20 cellular contexts compared by ENCODE assay signal in the genomic region with DNA sequence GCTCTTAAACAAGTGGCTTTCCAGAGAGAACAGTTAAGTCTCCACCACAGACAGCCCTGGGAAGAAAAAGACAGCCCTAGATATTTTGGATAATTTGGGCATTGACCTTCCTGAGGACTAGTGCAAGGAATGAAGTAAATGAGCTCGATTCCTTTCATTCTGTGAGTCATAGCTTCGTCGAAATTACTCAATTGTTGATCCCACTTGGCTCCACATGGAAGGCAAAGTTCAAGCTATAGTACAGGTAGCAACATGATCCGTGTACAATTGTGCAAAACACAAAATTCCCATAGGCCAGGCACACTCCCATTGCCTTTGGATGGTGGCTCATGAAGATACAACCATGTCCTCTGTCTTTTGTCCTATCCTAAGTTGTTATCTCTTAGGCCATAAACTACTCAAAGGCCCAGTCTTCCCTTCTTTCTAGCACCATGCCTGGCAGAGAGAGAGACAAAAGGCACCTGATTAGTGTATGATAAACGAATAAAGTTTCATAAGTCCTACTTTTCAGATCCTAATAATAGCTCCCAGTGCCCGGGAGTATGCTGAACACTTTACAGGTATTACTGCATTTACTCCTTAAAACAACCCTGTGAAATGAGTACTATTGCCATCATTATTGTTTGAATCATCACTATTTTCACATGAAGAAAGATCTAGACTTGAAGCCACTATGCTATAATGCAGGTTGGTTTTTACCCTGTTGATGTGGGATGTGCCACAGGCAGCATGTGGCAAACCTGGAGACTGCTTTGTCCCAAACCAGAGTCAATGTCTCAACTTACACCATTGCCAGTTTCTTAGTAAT.
DNase-seq lines count a peak whose midpoint lies in the region; ATAC-seq and TF ChIP-seq lines count a peak whose summit lies in the region.
"Had no signal": no experiment of that assay in that cellular context is flagged by ENCODE, and none has a peak within 500 bp of the region (broad histone marks: within the 10 kb centered on the region; RNA-seq: fewer than 3 reads in every experiment).

No MANE protein-coding gene starts in this region.

- H3K4me1 ChIP-seq in BLaER1 treated with 17β-estradiol and CSF1 and Interleukin-3, amounts not matched to agents 10 nM and 100 nM = peaks cover 46 to 78% (median 62%) of the 10 kb centered on the region in 10 experiments
- H3K4me1 ChIP-seq in MM.1S (ENCODE audit: low read length) (peaks cover 10% of the 10 kb centered on the region), liver (ENCODE audit: control insufficient read depth in 4 of 4, insufficient read depth in 4 of 4, low read length in 3 of 4) (peaks cover 0 to 9% (median 1%) of the 10 kb centered on the region in 4 donors)
- H3K4me1 ChIP-seq: testis had no signal

- no peak overlapping the region for H2AFZ ChIP-seq in MM.1S (ENCODE audit: low read length)

- no peak for TF ChIP-seq POLR2A in GM18505 (IDR thresholded peaks at IDR 0.05; ENCODE audit: borderline replicate concordance, extremely low read depth, insufficient read depth, insufficient read length)

- no peak overlapping the region for H3K4me3 ChIP-seq in BLaER1 treated with 17β-estradiol and CSF1 and Interleukin-3, amounts not matched to agents 10 nM and 100 nM
- H3K4me3 ChIP-seq in MM.1S (ENCODE audit: low read length) (no peak overlapping the region), epithelial cell of esophagus (ENCODE audit: low read length) (no peak overlapping the region), liver (ENCODE audit: low read depth in 1 of 3, low read length in 3 of 3) (no peak overlapping the region)
- H3K4me3 ChIP-seq: SK-N-MC, testis had no signal

- TF ChIP-seq RAD21 in liver (IDR thresholded peaks at IDR 0.05) = no peak

- peaks cover 0 to 11% (median 8%) of the 10 kb centered on the region in 11 experiments; a peak in 12 of 22 replicates for H3K9me3 ChIP-seq in BLaER1 treated with 17β-estradiol and CSF1 and Interleukin-3, amounts not matched to agents 10 nM and 100 nM (replicated peaks in 1 of 11)
- H3K9me3 ChIP-seq in MM.1S (replicated peaks; ENCODE audit: insufficient read depth, low read length) (no peaks in the 10 kb centered on the region), liver (ENCODE audit: control insufficient read depth in 4 of 4, low read length in 3 of 4) (no peaks in the 10 kb centered on the region)
- H3K9me3 ChIP-seq: testis had no signal

- no peaks in the 10 kb centered on the region for H3K79me2 ChIP-seq in MM.1S (ENCODE audit: low read length)

- no peak for ATAC-seq in GM18505 (IDR thresholded peaks at IDR 0.05; ENCODE audit: unreplicated experiment)
- no peak for ATAC-seq in GM18511 (IDR thresholded peaks at IDR 0.05; ENCODE audit: unreplicated experiment)

- no peak for TF ChIP-seq CTCF in MM.1S (IDR thresholded peaks at IDR 0.05; ENCODE audit: low read length)
- TF ChIP-seq CTCF in epithelial cell of esophagus (IDR thresholded peaks at IDR 0.05; ENCODE audit: insufficient read depth, low read depth, low read length, missing control alignments) = no peak
- no peak for TF ChIP-seq CTCF in liver (IDR thresholded peaks at IDR 0.05; ENCODE audit: low read depth, low read length, missing input control)

- H3K36me3 ChIP-seq in BLaER1 treated with 17β-estradiol and CSF1 and Interleukin-3, amounts not matched to agents 10 nM and 100 nM = no peaks in the 10 kb centered on the region
- no peaks in the 10 kb centered on the region for H3K36me3 ChIP-seq in MM.1S (replicated peaks; ENCODE audit: insufficient read depth, low read length)
- H3K36me3 ChIP-seq in liver (ENCODE audit: control insufficient read depth in 4 of 4, insufficient read depth in 3 of 4, low read depth in 1 of 4, low read length in 3 of 4) = no peaks in the 10 kb centered on the region

- 49% methylated on average over 6 of the region's 6 CpGs for WGBS in liver

- H3K9me2 ChIP-seq in MM.1S (replicated peaks; ENCODE audit: insufficient read depth, low read length) = no peaks in the 10 kb centered on the region

- H3K27ac ChIP-seq in BLaER1 treated with 17β-estradiol and CSF1 and Interleukin-3, amounts not matched to agents 10 nM and 100 nM = peak overlapping the region in 6 of 11 experiments; percentile 16 to 80 (median 62); a peak in 7 of 22 replicates
- H3K27ac ChIP-seq in MM.1S (ENCODE audit: low read length) = no peak overlapping the region
- no peak overlapping the region for H3K27ac ChIP-seq in liver (ENCODE audit: low read depth in 1 of 2, low read length in 2 of 2)
- H3K27ac ChIP-seq: SK-N-MC, testis had no signal

- no peaks in the 10 kb centered on the region for H3K27me3 ChIP-seq in BLaER1 treated with 17β-estradiol and CSF1 and Interleukin-3, amounts not matched to agents 10 nM and 100 nM
- H3K27me3 ChIP-seq in MM.1S (replicated peaks; ENCODE audit: insufficient read depth, low read length) (no peaks in the 10 kb centered on the region), liver (ENCODE audit: control insufficient read depth in 4 of 4, insufficient read depth in 4 of 4, low read length in 3 of 4) (no peaks in the 10 kb centered on the region)
- H3K27me3 ChIP-seq: testis had no signal

- H3K4me2 ChIP-seq in BLaER1 treated with 17β-estradiol and CSF1 and Interleukin-3, amounts not matched to agents 10 nM and 100 nM = peak overlapping the region in 9 of 11 experiments; percentile 24 to 76 (median 66); a peak in 15 of 22 replicates
- H3K4me2 ChIP-seq in MM.1S (ENCODE audit: low read depth, low read length) = 0 out of 2 replicates have a peak overlapping the region, but pooled peaks have one; percentile 30

- DNase-seq in MM.1S = no peak
- DNase-seq in epithelial cell of esophagus (ENCODE audit: low read depth) = peak; percentile 96
- DNase-seq in COLO668 (lab: John Stamatoyannopoulos, UW; ENCODE audit: unreplicated experiment) = no peak
- DNase-seq in stimulated activated CD4-positive, alpha-beta T cell treated with anti-CD3 and anti-CD28 coated beads, Interleukin-4, amount 100 ng/mL, for 1 hour = no peak
- DNase-seq: ACHN; activated CD4-positive, alpha-beta T cell treated with anti-CD3 and anti-CD28 coated beads for 1 hour; activated gamma-delta T cell; CD4-positive, alpha-beta T cell; cerebellar nuclear complex; DMS79; effector CD8-positive, alpha-beta T cell; NCI-H1105 treated with DMSO at 0.1 percent for 48 hours; NCI-H2107; NCI-H526; testis had no signal

- H4K20me1 ChIP-seq in BLaER1 treated with 17β-estradiol and CSF1 and Interleukin-3, amounts not matched to agents 10 nM and 100 nM = no peaks in the 10 kb centered on the region
- H4K20me1 ChIP-seq in MM.1S (ENCODE audit: insufficient read depth, low read length) = no peaks in the 10 kb centered on the region

- no peaks in the 10 kb centered on the region for H3F3A ChIP-seq in MM.1S (ENCODE audit: insufficient read depth, low read length)

- 0 out of 22 replicates have a peak overlapping the region, but pooled peaks of 1 of the 11 experiments have one; percentile 12 for H3K9ac ChIP-seq in BLaER1 treated with 17β-estradiol and CSF1 and Interleukin-3, amounts not matched to agents 10 nM and 100 nM
- H3K9ac ChIP-seq in MM.1S (ENCODE audit: low read length) (no peak overlapping the region), liver (ENCODE audit: low read depth in 1 of 2, low read length in 2 of 2) (no peak overlapping the region)

TF ChIP-seq in liver, 16 proteins besides CTCF, POLR2A, EP300 and RAD21 (continues in another document):
- TF ChIP-seq RXRA (IDR thresholded peaks at IDR 0.05) (peak; percentile 83 to 87), NR2F2 (IDR thresholded peaks at IDR 0.05) (no peak), FOXA2 (IDR thresholded peaks at IDR 0.05) (no peak), HNF4G (IDR thresholded peaks at IDR 0.05) (peak; percentile 25), YY1 (IDR thresholded peaks at IDR 0.05) (peak; percentile 70), EGR1 (IDR thresholded peaks at IDR 0.05; ENCODE audit: low read depth in 2 of 2) (no peak), HNF4A (conservative IDR thresholded peaks at IDR 0.05) (peak; percentile 74 to 95)
- TF ChIP-seq, protein P1, sequence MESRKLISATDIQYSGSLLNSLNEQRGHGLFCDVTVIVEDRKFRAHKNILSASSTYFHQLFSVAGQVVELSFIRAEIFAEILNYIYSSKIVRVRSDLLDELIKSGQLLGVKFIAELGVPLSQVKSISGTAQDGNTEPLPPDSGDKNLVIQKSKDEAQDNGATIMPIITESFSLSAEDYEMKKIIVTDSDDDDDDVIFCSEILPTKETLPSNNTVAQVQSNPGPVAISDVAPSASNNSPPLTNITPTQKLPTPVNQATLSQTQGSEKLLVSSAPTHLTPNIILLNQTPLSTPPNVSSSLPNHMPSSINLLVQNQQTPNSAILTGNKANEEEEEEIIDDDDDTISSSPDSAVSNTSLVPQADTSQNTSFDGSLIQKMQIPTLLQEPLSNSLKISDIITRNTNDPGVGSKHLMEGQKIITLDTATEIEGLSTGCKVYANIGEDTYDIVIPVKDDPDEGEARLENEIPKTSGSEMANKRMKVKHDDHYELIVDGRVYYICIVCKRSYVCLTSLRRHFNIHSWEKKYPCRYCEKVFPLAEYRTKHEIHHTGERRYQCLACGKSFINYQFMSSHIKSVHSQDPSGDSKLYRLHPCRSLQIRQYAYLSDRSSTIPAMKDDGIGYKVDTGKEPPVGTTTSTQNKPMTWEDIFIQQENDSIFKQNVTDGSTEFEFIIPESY (IDR thresholded peaks at IDR 0.05) = peak; percentile 57
- TF ChIP-seq, protein P2, sequence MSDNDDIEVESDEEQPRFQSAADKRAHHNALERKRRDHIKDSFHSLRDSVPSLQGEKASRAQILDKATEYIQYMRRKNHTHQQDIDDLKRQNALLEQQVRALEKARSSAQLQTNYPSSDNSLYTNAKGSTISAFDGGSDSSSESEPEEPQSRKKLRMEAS (IDR thresholded peaks at IDR 0.05) = peak; percentile 84

Comparison
In these comparisons a context has a peak if more than half of its experiments do, and no peak if none do; other contexts are left out.
1. H3K27ac ChIP-seq: peak in BLaER1 treated with 17β-estradiol and CSF1 and Interleukin-3, amounts not matched to agents 10 nM and 100 nM (6 of 11); none in MM.1S (single experiment) and liver (0 of 2).